In the genomic region with DNA sequence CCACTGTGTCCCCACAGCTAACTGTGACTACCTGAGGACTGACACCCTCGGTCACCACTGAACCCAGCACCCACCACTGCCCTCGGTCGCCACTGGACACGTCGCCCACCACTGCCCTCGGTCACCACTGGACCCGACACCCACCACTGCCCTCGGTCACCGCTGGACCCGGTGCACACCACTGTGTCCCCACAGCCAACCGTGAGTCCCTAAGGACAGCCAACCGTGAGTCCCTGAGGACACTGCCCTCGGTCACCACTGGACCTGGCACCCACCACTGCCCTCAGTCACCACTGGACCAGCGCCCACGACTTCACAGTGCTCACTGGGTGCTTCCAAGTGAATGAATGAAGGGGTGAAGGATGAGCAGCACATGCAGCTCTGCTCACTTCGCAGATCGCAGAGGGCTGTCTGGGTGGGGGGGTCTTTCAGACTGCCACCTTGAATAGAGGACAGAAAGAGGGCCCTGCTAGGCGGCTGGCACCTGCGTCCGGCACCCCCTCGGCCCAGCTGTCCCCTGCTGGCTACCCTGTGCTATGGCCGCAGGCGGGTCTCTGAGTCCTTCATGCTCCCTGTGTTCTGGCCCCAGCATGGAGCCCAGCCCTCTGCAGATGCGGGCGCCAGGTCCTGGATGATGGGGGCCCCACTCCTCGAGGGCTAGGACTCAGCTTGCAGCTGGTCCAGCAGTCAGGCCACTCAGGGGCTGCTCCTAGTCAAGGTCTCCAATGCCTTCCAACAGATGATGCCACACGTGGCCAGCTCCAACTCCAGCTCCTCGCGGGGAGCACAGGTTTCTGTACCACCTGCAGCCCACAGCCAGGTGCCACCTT, we compare ENCODE assay signal across 11 cellular contexts.
"Had no signal": no experiment of that assay in that cellular context is flagged by ENCODE, and none has a peak within 500 bp of the region (broad histone marks: within the 10 kb centered on the region; RNA-seq: fewer than 3 reads in every experiment).

No MANE protein-coding gene starts in this region.

- H3K27me3 ChIP-seq: right lobe of liver, testis had no signal

- H3K4me3 ChIP-seq: esophagus squamous epithelium, right lobe of liver, testis had no signal

- H3K36me3 Mint-ChIP-seq: activated naive CD4-positive, alpha-beta T cell treated with anti-CD3 and anti-CD28 coated beads, Interleukin-2, amount 10 ng/mL, durations not matched to agents 7 days and 5 days; WTC11 had no signal

- H3K27ac ChIP-seq: esophagus squamous epithelium, right lobe of liver, testis had no signal

- H3K9me3 Mint-ChIP-seq: activated CD4-positive, alpha-beta T cell treated with anti-CD3 and anti-CD28 coated beads, Interleukin-2, amount 10 ng/mL, durations not matched to agents 24 days and 14 days; activated naive CD4-positive, alpha-beta T cell treated with anti-CD3 and anti-CD28 coated beads, Interleukin-2, amount 10 ng/mL, durations not matched to agents 7 days and 5 days; WTC11 had no signal

- ATAC-seq: T-helper 17 cell, WTC11 had no signal

- H3K9me3 ChIP-seq: esophagus squamous epithelium, right lobe of liver, testis had no signal

- DNase-seq: activated CD4-positive, alpha-beta T cell treated with anti-CD3 and anti-CD28 coated beads, Interleukin-2, amount 10 ng/mL, durations not matched to agents 24 days and 14 days; activated naive CD4-positive, alpha-beta T cell treated with anti-CD3 and anti-CD28 coated beads, Interleukin-2, amount 10 ng/mL, durations not matched to agents 7 days and 5 days; cerebellar nuclear complex; dermis blood vessel endothelial cell; esophagus squamous epithelium; testis had no signal

- H3K4me1 ChIP-seq: right lobe of liver had no signal

- H3K36me3 ChIP-seq: esophagus squamous epithelium, right lobe of liver had no signal

- H3K27ac Mint-ChIP-seq: activated CD4-positive, alpha-beta T cell treated with anti-CD3 and anti-CD28 coated beads, Interleukin-2, amount 10 ng/mL, durations not matched to agents 24 days and 14 days; activated naive CD4-positive, alpha-beta T cell treated with anti-CD3 and anti-CD28 coated beads, Interleukin-2, amount 10 ng/mL, durations not matched to agents 7 days and 5 days; progenitor cell of endocrine pancreas; stimulated activated naive CD8-positive, alpha-beta T cell treated with anti-CD3 and anti-CD28 coated beads, Interleukin-15, Interleukin-2, amounts not matched to agents 100 ng/mL and 50 ng/mL, for 24 hours; T-helper 17 cell; WTC11 had no signal

- H3K4me3 Mint-ChIP-seq: activated CD4-positive, alpha-beta T cell treated with anti-CD3 and anti-CD28 coated beads, Interleukin-2, amount 10 ng/mL, durations not matched to agents 24 days and 14 days; activated naive CD4-positive, alpha-beta T cell treated with anti-CD3 and anti-CD28 coated beads, Interleukin-2, amount 10 ng/mL, durations not matched to agents 7 days and 5 days; stimulated activated naive CD8-positive, alpha-beta T cell treated with anti-CD3 and anti-CD28 coated beads, Interleukin-15, Interleukin-2, amounts not matched to agents 100 ng/mL and 50 ng/mL, for 24 hours; T-helper 17 cell; WTC11 had no signal

- H3K4me1 Mint-ChIP-seq: activated naive CD4-positive, alpha-beta T cell treated with anti-CD3 and anti-CD28 coated beads, Interleukin-2, amount 10 ng/mL, durations not matched to agents 7 days and 5 days; WTC11 had no signal
